9 cellular contexts compared by ENCODE assay signal in genomic region chr5:159331099-159331973, GRCh38. TPM values are rescaled to one million over a fixed set of nuclear protein-coding genes. Genes with fewer than 3 reads are reported as not detected.
DNase-seq lines count a peak whose midpoint lies in the region; ATAC-seq, FAIRE-seq and TF ChIP-seq lines count a peak whose summit lies in the region.
"Had no signal": no experiment of that assay in that cellular context is flagged by ENCODE, and none has a peak within 500 bp of the region (broad histone marks: within the 10 kb centered on the region; RNA-seq: fewer than 3 reads in every experiment).

No MANE protein-coding gene starts in this region.

- in situ Hi-C loops in Caki2 (cut with HindIII; ENCODE audit: low pct_unique_long_range_greater_than_20kb, low sequenced_read_pairs) = no loop called here

- H3K4me3 ChIP-seq in Jurkat, Clone E6-1 (ENCODE audit: low read length) = peak overlapping the region; percentile 41
- H3K4me3 ChIP-seq in breast epithelium (peak overlapping the region; percentile 45 to 67 (median 46)), kidney (ENCODE audit: low read length in 2 of 2) (peak overlapping the region in 1 of 2 donors; percentile 31)

- no peak for TF ChIP-seq POLR2A in breast epithelium (IDR thresholded peaks at IDR 0.05)

- TF ChIP-seq CTCF in VCaP (conservative IDR thresholded peaks at IDR 0.05) = peak; percentile 83
- TF ChIP-seq CTCF in breast epithelium (IDR thresholded peaks at IDR 0.05) = peak in 2 of 3 donors; percentile 38 to 44
- TF ChIP-seq CTCF in kidney (IDR thresholded peaks at IDR 0.05; ENCODE audit: borderline replicate concordance, extremely low read depth, insufficient read depth) = peak; percentile 58

- no peaks in the 10 kb centered on the region for H3K36me3 ChIP-seq in breast epithelium
- H3K36me3 ChIP-seq in kidney (ENCODE audit: control insufficient read depth in 1 of 2, insufficient read depth in 2 of 2, low read length in 2 of 2) = no peaks in the 10 kb centered on the region

- H3K27ac ChIP-seq in VCaP (peak overlapping the region; percentile 58), breast epithelium (no peak overlapping the region), kidney (ENCODE audit: low read depth in 2 of 2, low read length in 2 of 2) (no peak overlapping the region)

- H3K9me3 ChIP-seq in breast epithelium = no peaks in the 10 kb centered on the region
- H3K9me3 ChIP-seq in kidney (ENCODE audit: control insufficient read depth in 1 of 2, low read length in 2 of 2) = no peaks in the 10 kb centered on the region

- H3K27me3 ChIP-seq in breast epithelium = peaks cover 0 to 30% of the 10 kb centered on the region in 2 donors

- FAIRE-seq in kidney (lab: Jason Lieb, UNC) = no peak
- FAIRE-seq: colon had no signal

- ATAC-seq in GM21381 (IDR thresholded peaks at IDR 0.05; ENCODE audit: unreplicated experiment) = peak; percentile 55

- DNase-seq in Caki2 (ENCODE audit: low read depth) = peak; percentile 63
- DNase-seq in Jurkat, Clone E6-1 (ENCODE audit: low read depth, low spot score) = no peak
- DNase-seq in breast epithelium (ENCODE audit: low spot score in 2 of 2) = peak in 1 of 2 donors; percentile 19
- peak; percentile 87 for DNase-seq in kidney
- DNase-seq in stimulated activated CD4-positive, alpha-beta T cell treated with anti-CD3 and anti-CD28 coated beads, Interleukin-1b, Interleukin-23, amount 100 ng/mL, for 48 hours = peak; percentile 73
- no peak for DNase-seq in inferior parietal cortex (ENCODE audit: extremely low spot score)

- intact Hi-C loops in breast epithelium (cut with DNase I; ENCODE audit: low total_unique reads) = no loop called here
- intact Hi-C loops in kidney (cut with DNase I) = no loop called here

- peaks cover 0 to 3% of the 10 kb centered on the region in 2 donors for H3K4me1 ChIP-seq in breast epithelium
- peaks cover 0 to 6% of the 10 kb centered on the region in 2 donors for H3K4me1 ChIP-seq in kidney (ENCODE audit: control insufficient read depth in 1 of 2, insufficient read depth in 1 of 2, low read depth in 1 of 2, low read length in 2 of 2)

- H3K9ac ChIP-seq in kidney (ENCODE audit: low read length in 2 of 2) = no peak overlapping the region

RNA-seq across cellular contexts. Expression of gene IL12B, which starts 1.0 kb away (rescaled TPM):
- not detected in 2 replicates for total RNA-seq in Caki2 (2014; rRNA removed; shearing (Covaris generic); ENCODE audit: low replicate concordance)
- polyA plus RNA-seq in Jurkat, Clone E6-1 (2012; ENCODE audit: insufficient read depth, insufficient read length) = not detected
- total RNA-seq in breast epithelium (not detected), kidney (not detected)
- not detected for polyA plus RNA-seq in kidney (ENCODE audit: insufficient read depth, low read depth, low replicate concordance)

Comparison
In these comparisons a context has a peak if more than half of its experiments do, and no peak if none do; other contexts are left out.
1. DNase-seq: peak in Caki2 (single experiment), kidney (single experiment) and stimulated activated CD4-positive, alpha-beta T cell treated with anti-CD3 and anti-CD28 coated beads, Interleukin-1b, Interleukin-23, amount 100 ng/mL, for 48 hours (single experiment); none in Jurkat, Clone E6-1 (single experiment) and inferior parietal cortex (single experiment).
2. Peak in every context shown above with its lines, with median percentiles within 50 percentile points of each other: CTCF ChIP-seq.